In the genomic region with DNA sequence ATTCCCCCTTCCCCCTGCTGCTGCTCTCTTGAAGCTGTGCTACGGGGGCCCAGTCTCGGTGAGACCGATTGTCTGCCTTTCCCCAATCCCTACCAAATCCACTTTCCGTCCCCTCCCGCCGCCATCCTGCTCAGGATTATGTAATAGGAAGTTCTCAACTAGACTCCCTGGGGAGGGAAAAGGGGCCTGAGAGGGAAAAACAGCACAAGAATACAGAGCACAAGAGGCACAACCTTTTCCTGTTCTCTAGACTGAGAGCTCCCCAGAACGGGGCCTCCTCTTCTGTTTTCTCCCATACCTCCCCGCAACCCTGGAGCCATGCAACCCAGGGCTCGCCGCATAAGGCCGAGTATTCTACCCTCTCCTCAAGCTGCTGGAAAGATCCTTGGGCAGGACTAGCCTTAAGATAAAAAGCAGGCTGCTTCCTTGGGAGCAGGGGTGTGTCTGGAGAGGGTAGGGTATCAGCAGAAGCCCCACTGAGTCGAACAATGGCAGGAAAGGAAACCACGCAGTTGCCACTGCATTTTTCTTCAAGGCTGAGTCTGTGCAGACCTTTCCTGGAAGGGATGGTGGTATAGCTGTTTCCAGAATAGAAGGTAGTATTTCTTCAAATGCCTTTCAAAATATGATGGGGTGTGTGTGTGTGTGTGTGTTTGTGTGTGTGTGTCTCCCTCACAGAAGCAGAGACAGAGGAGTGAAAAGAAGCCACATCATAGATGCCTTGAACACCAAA, we compare ENCODE assay signal across 13 cellular contexts. TPM values are rescaled to one million over a fixed set of nuclear protein-coding genes. Genes with fewer than 3 reads are reported as not detected.
DNase-seq lines count a peak whose midpoint lies in the region; ATAC-seq and TF ChIP-seq lines count a peak whose summit lies in the region.
"Had no signal": no experiment of that assay in that cellular context is flagged by ENCODE, and none has a peak within 500 bp of the region (broad histone marks: within the 10 kb centered on the region; RNA-seq: fewer than 3 reads in every experiment).

No MANE protein-coding gene starts in this region.

- 6% methylated on average over 13 of the region's 13 CpGs; no CpG with 5 or more reads in 1 of the 2 experiments for WGBS in endodermal cell (ENCODE audit: insufficient coverage in 1 of 2, insufficient read length in 1 of 2), 2 experiments

- peak; percentile 40 for ATAC-seq in stimulated activated naive CD8-positive, alpha-beta T cell treated with anti-CD3 and anti-CD28 coated beads, Interleukin-15, amount 100 ng/mL, for 72 hours
- ATAC-seq in stimulated activated naive CD8-positive, alpha-beta T cell treated with anti-CD3 and anti-CD28 coated beads, Interleukin-15, Interleukin-2, amounts not matched to agents 100 U/mL and 50 U/mL, for 24 hours, result no peak
- ATAC-seq: foreskin keratinocyte had no signal

- no peaks in the 10 kb centered on the region for H3K27me3 Mint-ChIP-seq in stimulated activated naive CD8-positive, alpha-beta T cell treated with anti-CD3 and anti-CD28 coated beads, Interleukin-15, amount 100 ng/mL, for 72 hours
- no peaks in the 10 kb centered on the region for H3K27me3 Mint-ChIP-seq in endodermal cell (ENCODE audit: insufficient read depth)
- H3K27me3 Mint-ChIP-seq in mesothelial cell of epicardium (ENCODE audit: low read depth), result no peaks in the 10 kb centered on the region
- H3K27me3 Mint-ChIP-seq: natural killer cell treated with Interleukin-12 subunit alpha and Interleukin-12 subunit beta and Interleukin-15 and Interleukin-18, amount 100 ng/mL, for 72 hours had no signal

- H3K27ac Mint-ChIP-seq in stimulated activated naive CD8-positive, alpha-beta T cell treated with anti-CD3 and anti-CD28 coated beads, Interleukin-15, amount 100 ng/mL, for 72 hours, result peak overlapping the region in 1 of 2 donors; percentile 31
- H3K27ac Mint-ChIP-seq in endodermal cell (peak overlapping the region; percentile 91), mesothelial cell of epicardium (peak overlapping the region; percentile 72)
- H3K27ac Mint-ChIP-seq: natural killer cell treated with Interleukin-12 subunit alpha and Interleukin-12 subunit beta and Interleukin-15 and Interleukin-18, amount 100 ng/mL, for 72 hours had no signal

- TF ChIP-seq CTCF in endodermal cell (conservative IDR thresholded peaks at IDR 0.05), result no peak
- TF ChIP-seq CTCF in mesothelial cell of epicardium (IDR thresholded peaks at IDR 0.05; ENCODE audit: unreplicated experiment), result no peak

- H3K9me3 Mint-ChIP-seq in stimulated activated naive CD8-positive, alpha-beta T cell treated with anti-CD3 and anti-CD28 coated beads, Interleukin-15, amount 100 ng/mL, for 72 hours, result peaks cover 9 to 16% of the 10 kb centered on the region in 2 donors
- H3K9me3 Mint-ChIP-seq in endodermal cell (peaks cover 23% of the 10 kb centered on the region), mesothelial cell of epicardium (peaks cover 16% of the 10 kb centered on the region)
- H3K9me3 Mint-ChIP-seq: natural killer cell treated with Interleukin-12 subunit alpha and Interleukin-12 subunit beta and Interleukin-15 and Interleukin-18, amount 100 ng/mL, for 72 hours had no signal

- H3K4me1 Mint-ChIP-seq in stimulated activated naive CD8-positive, alpha-beta T cell treated with anti-CD3 and anti-CD28 coated beads, Interleukin-15, amount 100 ng/mL, for 72 hours, result peaks cover 17% of the 10 kb centered on the region
- H3K4me1 Mint-ChIP-seq in endodermal cell, result peaks cover 34% of the 10 kb centered on the region
- peaks cover 13% of the 10 kb centered on the region for H3K4me1 Mint-ChIP-seq in mesothelial cell of epicardium

- peak overlapping the region in 1 of 2 donors; percentile 29 for H3K4me3 Mint-ChIP-seq in stimulated activated naive CD8-positive, alpha-beta T cell treated with anti-CD3 and anti-CD28 coated beads, Interleukin-15, amount 100 ng/mL, for 72 hours
- H3K4me3 Mint-ChIP-seq in endodermal cell (peak overlapping the region; percentile 39), mesothelial cell of epicardium (no peak overlapping the region)
- H3K4me3 Mint-ChIP-seq: natural killer cell treated with Interleukin-12 subunit alpha and Interleukin-12 subunit beta and Interleukin-15 and Interleukin-18, amount 100 ng/mL, for 72 hours had no signal

- H3K9me3 ChIP-seq in endodermal cell (ENCODE audit: control insufficient read depth, low read length), result peaks cover 29% of the 10 kb centered on the region

- H3K36me3 ChIP-seq in endodermal cell (ENCODE audit: control insufficient read depth, insufficient read depth, low read length), result peaks cover 25% of the 10 kb centered on the region

- peak overlapping the region; percentile 69 for H3K27ac ChIP-seq in endodermal cell (ENCODE audit: low read depth, low read length)
- H3K27ac ChIP-seq: foreskin keratinocyte had no signal

- no peaks in the 10 kb centered on the region for H3K27me3 ChIP-seq in endodermal cell (ENCODE audit: control insufficient read depth, insufficient read depth, low read length, poor library complexity, severe bottlenecking)
- H3K27me3 ChIP-seq: foreskin keratinocyte had no signal

- DNase-seq in stimulated activated naive CD8-positive, alpha-beta T cell treated with anti-CD3 and anti-CD28 coated beads, Interleukin-15, amount 100 ng/mL, for 72 hours, result no peak
- DNase-seq in stimulated activated naive CD8-positive, alpha-beta T cell treated with anti-CD3 and anti-CD28 coated beads, Interleukin-15, Interleukin-2, amounts not matched to agents 100 U/mL and 50 U/mL, for 24 hours, result no peak
- DNase-seq in endodermal cell (peak; percentile 85), mesothelial cell of epicardium (ENCODE audit: low spot score in 2 of 2, unreplicated experiment in 2 of 2) (no peak), NCI-H187 treated with DMSO at 0.1 percent for 48 hours (lab: John Stamatoyannopoulos, UW) (no peak), NCI-H2196 treated with DMSO at 0.1 percent for 48 hours (lab: John Stamatoyannopoulos, UW; ENCODE audit: unreplicated experiment) (no peak), NCI-H2107 treated with DMSO at 0.1 percent for 48 hours (lab: John Stamatoyannopoulos, UW; ENCODE audit: unreplicated experiment) (no peak), putamen (ENCODE audit: low spot score) (no peak)
- DNase-seq: activated CD4-positive, alpha-beta T cell treated with anti-CD3 and anti-CD28 coated beads for 1 hour; AML-193; foreskin keratinocyte; NCI-H2029 had no signal

- peaks cover 29% of the 10 kb centered on the region for H3K36me3 Mint-ChIP-seq in endodermal cell (ENCODE audit: low read depth)
- H3K36me3 Mint-ChIP-seq in mesothelial cell of epicardium, result peaks cover 19% of the 10 kb centered on the region
- H3K36me3 Mint-ChIP-seq: natural killer cell treated with Interleukin-12 subunit alpha and Interleukin-12 subunit beta and Interleukin-15 and Interleukin-18, amount 100 ng/mL, for 72 hours had no signal

- H3K4me3 ChIP-seq in endodermal cell (ENCODE audit: low read length), result peak overlapping the region; percentile 74

- H3K4me1 ChIP-seq in endodermal cell (ENCODE audit: control insufficient read depth, insufficient read depth, low read length), result peaks cover 9% of the 10 kb centered on the region
- H3K4me1 ChIP-seq: foreskin keratinocyte had no signal

- H3K9ac ChIP-seq in endodermal cell (ENCODE audit: extremely low read depth, low read length, poor library complexity, severe bottlenecking), result peak overlapping the region; percentile 43

RNA-seq across cellular contexts. Expression of gene MYORG, which starts 12.9 kb away (rescaled TPM):
- total RNA-seq in endodermal cell (10 to 100 TPM; 56.7 to 58.8 TPM), mesothelial cell of epicardium (4.2 to 5.5 TPM (median 4.9 TPM) in 3 replicates)
- polyA plus RNA-seq in endodermal cell (2013, experiment 1 of 2), result 10.2 TPM
- 10.9 TPM for polyA plus RNA-seq in endodermal cell (2013, experiment 2 of 2)

RNA-seq across cellular contexts. Expression of gene NUDT2, which starts 34.4 kb away (rescaled TPM):
- total RNA-seq in endodermal cell (10 to 100 TPM; 20.6 to 29.4 TPM), mesothelial cell of epicardium (16.5 to 21.2 TPM (median 17.8 TPM) in 3 replicates)
- polyA plus RNA-seq in endodermal cell (2013, experiment 1 of 2), result 20.2 TPM
- polyA plus RNA-seq in endodermal cell (2013, experiment 2 of 2), result 21.4 TPM

RNA-seq across cellular contexts. Expression of gene KIF24, which starts 34.7 kb away (rescaled TPM):
- total RNA-seq in endodermal cell (10 to 100 TPM in 1 of 2 donors, 1 to 10 TPM in 1; 7.7 to 10.6 TPM), mesothelial cell of epicardium (3.5 to 3.9 TPM (median 3.5 TPM) in 3 replicates)
- 7.7 TPM for polyA plus RNA-seq in endodermal cell (2013, experiment 1 of 2)
- 8.1 TPM for polyA plus RNA-seq in endodermal cell (2013, experiment 2 of 2)
